Comparison of ENCODE assay signal across 17 cellular contexts in the genomic region with DNA sequence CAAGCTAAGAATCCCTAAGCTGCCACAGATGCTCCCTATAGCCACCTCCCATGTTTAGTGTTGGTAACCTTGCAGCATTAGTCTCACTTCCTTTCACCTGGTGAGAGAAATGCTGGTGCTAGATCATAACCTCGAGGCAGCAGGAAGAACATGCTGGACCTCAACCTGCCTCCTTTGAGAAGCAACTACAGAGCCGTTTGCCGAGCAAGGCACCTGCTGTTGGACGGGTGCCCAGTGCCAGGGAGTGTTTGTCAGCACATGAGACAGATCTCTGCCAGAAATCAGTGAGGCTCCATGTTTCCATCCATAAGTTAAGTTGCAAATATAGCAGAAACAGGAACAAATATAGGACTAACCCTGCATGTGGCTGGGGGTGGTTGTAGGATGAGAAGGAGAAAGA.
DNase-seq lines count a peak whose midpoint lies in the region; ATAC-seq and TF ChIP-seq lines count a peak whose summit lies in the region.
"Had no signal": no experiment of that assay in that cellular context is flagged by ENCODE, and none has a peak within 500 bp of the region (broad histone marks: within the 10 kb centered on the region; RNA-seq: fewer than 3 reads in every experiment).

No MANE protein-coding gene starts in this region.

- no peak for TF ChIP-seq EP300 in esophagus muscularis mucosa (IDR thresholded peaks at IDR 0.05)

- WGBS in esophagus muscularis mucosa, result 49% methylated on average over 4 of the region's 4 CpGs
- WGBS in heart left ventricle, 4 donors, result 36 to 48% (median 47%) methylated on average over 4 of the region's 4 CpGs

- intact Hi-C loops in upper lobe of right lung (cut with DNase I) (no loop called here), esophagus muscularis mucosa (cut with DNase I) (no loop called here), heart left ventricle (cut with DNase I) (no loop called here)

- no peaks in the 10 kb centered on the region for H3K27me3 ChIP-seq in upper lobe of right lung
- no peaks in the 10 kb centered on the region for H3K27me3 ChIP-seq in esophagus muscularis mucosa
- peaks cover 0 to 8% (median 0%) of the 10 kb centered on the region in 9 donors for H3K27me3 ChIP-seq in heart left ventricle

- H3K4me1 ChIP-seq in upper lobe of right lung (no peaks in the 10 kb centered on the region), esophagus muscularis mucosa (no peaks in the 10 kb centered on the region), heart left ventricle (no peaks in the 10 kb centered on the region)
- H3K4me1 ChIP-seq: HAP-1 had no signal

- H3K27ac ChIP-seq in upper lobe of right lung (no peak overlapping the region), esophagus muscularis mucosa (replicated peaks in 1 of 4) (no peak overlapping the region), heart left ventricle (no peak overlapping the region)
- H3K27ac ChIP-seq: PC-9 had no signal

- no peak for TF ChIP-seq POLR2A in esophagus muscularis mucosa (IDR thresholded peaks at IDR 0.05; ENCODE audit: low read depth)
- no peak for TF ChIP-seq POLR2A in heart left ventricle (IDR thresholded peaks at IDR 0.05)

- DNase-seq in NCI-H510A treated with DMSO at 0.1 percent for 48 hours (lab: John Stamatoyannopoulos, UW) (peak; percentile 28), NCI-H510A (lab: John Stamatoyannopoulos, UW) (no peak), NCI-H2196 treated with DMSO at 0.1 percent for 48 hours (lab: John Stamatoyannopoulos, UW; ENCODE audit: unreplicated experiment) (peak; percentile 82), epithelial cell of esophagus (ENCODE audit: low read depth) (peak; percentile 30), upper lobe of right lung (peak; percentile 72), esophagus muscularis mucosa (ENCODE audit: extremely low spot score) (no peak), RKO (ENCODE audit: low spot score) (no peak), heart left ventricle (no peak)
- DNase-seq: ACHN; activated gamma-delta T cell treated with Interleukin-2 at 50 U/mL for 16 hours; effector CD4-positive, alpha-beta T cell; NCI-H1930; PC-9; stimulated activated CD4-positive, alpha-beta T cell treated with anti-CD3 and anti-CD28 coated beads, Interleukin-4, amount 100 ng/mL, for 24 hours had no signal

- H3K36me3 ChIP-seq in upper lobe of right lung (no peaks in the 10 kb centered on the region), esophagus muscularis mucosa (no peaks in the 10 kb centered on the region), heart left ventricle (no peaks in the 10 kb centered on the region)
- H3K36me3 ChIP-seq: HAP-1 had no signal

- no peak overlapping the region for H3K4me3 ChIP-seq in epithelial cell of esophagus (ENCODE audit: low read length)
- no peak overlapping the region for H3K4me3 ChIP-seq in upper lobe of right lung
- H3K4me3 ChIP-seq in esophagus muscularis mucosa, result no peak overlapping the region
- H3K4me3 ChIP-seq in heart left ventricle, result no peak overlapping the region
- H3K4me3 ChIP-seq: HAP-1, PC-9 had no signal

- ATAC-seq in upper lobe of right lung (peak; percentile 27), heart left ventricle (no peak)
- ATAC-seq: sciatic nerve, WTC11 had no signal

- H3K9me3 ChIP-seq in upper lobe of right lung, result no peaks in the 10 kb centered on the region
- no peaks in the 10 kb centered on the region for H3K9me3 ChIP-seq in esophagus muscularis mucosa
- no peaks in the 10 kb centered on the region for H3K9me3 ChIP-seq in heart left ventricle
- H3K9me3 ChIP-seq: HAP-1 had no signal

- TF ChIP-seq CTCF in epithelial cell of esophagus (IDR thresholded peaks at IDR 0.05; ENCODE audit: insufficient read depth, low read depth, low read length, missing control alignments) (no peak), upper lobe of right lung (IDR thresholded peaks at IDR 0.05) (no peak), esophagus muscularis mucosa (IDR thresholded peaks at IDR 0.05) (no peak), heart left ventricle (IDR thresholded peaks at IDR 0.05) (no peak)

Comparison
In these comparisons a context has a peak if more than half of its experiments do, and no peak if none do; other contexts are left out.
1. DNase-seq: peak in NCI-H510A treated with DMSO at 0.1 percent for 48 hours (single experiment), NCI-H2196 treated with DMSO at 0.1 percent for 48 hours (single experiment), epithelial cell of esophagus (single experiment) and upper lobe of right lung (single experiment); none in NCI-H510A (single experiment), esophagus muscularis mucosa (single experiment), RKO (single experiment) and heart left ventricle (0 of 5).